In genomic region chr1:231584117-231584516, GRCh38 we compare ENCODE assay signal across 10 cellular contexts. TPM values are rescaled to one million over a fixed set of nuclear protein-coding genes. Genes with fewer than 3 reads are reported as not detected.
DNase-seq lines count a peak whose midpoint lies in the region; ATAC-seq and TF ChIP-seq lines count a peak whose summit lies in the region.
"Had no signal": no experiment of that assay in that cellular context is flagged by ENCODE, and none has a peak within 500 bp of the region (broad histone marks: within the 10 kb centered on the region; RNA-seq: fewer than 3 reads in every experiment).

No MANE protein-coding gene starts in this region.

- WGBS in right cardiac atrium: 34% methylated on average over 3 of the region's 3 CpGs

- H3K4me3 ChIP-seq in right cardiac atrium (ENCODE audit: low read length): no peak overlapping the region
- H3K4me3 ChIP-seq: heart left ventricle, SJCRH30 had no signal

- no peak overlapping the region for H3K27ac ChIP-seq in right cardiac atrium (ENCODE audit: low read length)
- H3K27ac ChIP-seq: SJCRH30 had no signal

- intact Hi-C loops in left ventricle myocardium superior (cut with micrococcal nuclease): no loop called here
- intact Hi-C loops in right cardiac atrium (cut with DNase I): no loop called here

- no peaks in the 10 kb centered on the region for H3K27me3 ChIP-seq in right cardiac atrium (ENCODE audit: control insufficient read depth, insufficient read depth)
- H3K27me3 ChIP-seq: heart left ventricle, SJCRH30 had no signal

- ATAC-seq in left ventricle myocardium superior (peak; percentile 29), right cardiac atrium (no peak), GM19023 (IDR thresholded peaks at IDR 0.05; ENCODE audit: unreplicated experiment) (no peak), HG03196 (IDR thresholded peaks at IDR 0.05; ENCODE audit: unreplicated experiment) (no peak)

- no peak for DNase-seq in left ventricle myocardium superior
- DNase-seq in right cardiac atrium: no peak
- DNase-seq in NCI-H69 (lab: John Stamatoyannopoulos, UW): peak; percentile 55
- DNase-seq in erythroblast (lab: John Stamatoyannopoulos, UW): peak; percentile 35 to 46
- DNase-seq in hypothalamus (lab: John Stamatoyannopoulos, UW): no peak
- DNase-seq in G401 (ENCODE audit: low spot score): no peak
- DNase-seq: heart left ventricle had no signal

- in situ Hi-C loops in G401 (cut with HindIII; ENCODE audit: low sequenced_read_pairs): loop anchor here (25.0 kb wide), 1 partner anchor 222 kb away; no protein-coding TSS in a partner anchor

- peaks cover 1% of the 10 kb centered on the region for H3K4me1 ChIP-seq in right cardiac atrium (ENCODE audit: control insufficient read depth, insufficient read depth, low read length)

- H3K9me3 ChIP-seq in right cardiac atrium (ENCODE audit: control insufficient read depth, low read length): no peaks in the 10 kb centered on the region
- H3K9me3 ChIP-seq: heart left ventricle, SJCRH30 had no signal

- no peak for TF ChIP-seq POLR2A in erythroblast (IDR thresholded peaks at IDR 0.05; ENCODE audit: low read length)

RNA-seq across cellular contexts. Expression of gene DISC1, which starts 42.5 kb away (rescaled TPM):
- total RNA-seq in left ventricle myocardium superior (4.3 TPM), right cardiac atrium (1 to 10 TPM; 4.5 to 7.4 (median 5.2) TPM)
- 2.3 TPM for polyA plus RNA-seq in right cardiac atrium
- total RNA-seq in G401 (2014; rRNA removed; shearing (Covaris generic)): 3.1 and 6.1 TPM in 2 replicates

RNA-seq across cellular contexts. Expression of gene TSNAX, which starts 55.6 kb away (rescaled TPM):
- 26.7 TPM for total RNA-seq in left ventricle myocardium superior
- 10 to 100 TPM; 31.9 to 39.9 (median 36.5) TPM for total RNA-seq in right cardiac atrium
- 16.6 TPM for polyA plus RNA-seq in right cardiac atrium
- total RNA-seq in G401 (2014; rRNA removed; shearing (Covaris generic)): 27.4 and 28.0 TPM in 2 replicates

Comparison
In these comparisons a context has a peak if more than half of its experiments do, and no peak if none do; other contexts are left out.
1. DNase-seq: peak in NCI-H69 (single experiment) and erythroblast (2 of 2); none in left ventricle myocardium superior (single experiment), right cardiac atrium (0 of 3), hypothalamus (0 of 51) and G401 (single experiment).